In the genomic region with DNA sequence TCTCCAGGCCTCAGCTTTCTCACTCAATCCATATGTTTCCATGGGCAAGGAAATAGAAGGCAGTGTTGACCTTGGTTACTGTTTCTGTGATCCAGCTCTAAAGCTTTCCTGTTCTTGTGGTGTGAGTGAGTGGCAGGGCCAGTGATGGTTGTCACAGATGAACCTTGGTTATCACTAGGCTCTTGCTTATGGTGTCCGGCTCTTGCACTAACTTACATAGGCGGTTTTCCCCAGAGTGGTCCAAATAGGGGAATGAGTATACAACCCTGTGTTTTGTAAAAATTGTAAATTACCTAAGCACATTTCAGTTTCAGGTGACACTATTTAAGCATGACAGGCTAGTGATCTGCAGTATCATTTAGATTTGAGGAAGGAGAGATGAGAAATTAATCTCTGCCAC, we compare ENCODE assay signal across 23 cellular contexts. TPM values are rescaled to one million over a fixed set of nuclear protein-coding genes. Genes with fewer than 3 reads are reported as not detected.
DNase-seq lines count a peak whose midpoint lies in the region; ATAC-seq, FAIRE-seq and TF ChIP-seq lines count a peak whose summit lies in the region.
"Had no signal": no experiment of that assay in that cellular context is flagged by ENCODE, and none has a peak within 500 bp of the region (broad histone marks: within the 10 kb centered on the region; RNA-seq: fewer than 3 reads in every experiment).

No MANE protein-coding gene starts in this region.

- CTCF ChIA-PET in activated CD4-positive, alpha-beta T cell treated with anti-CD3 and anti-CD28 coated beads for 36 hours (lab: Charles Lee) = interaction anchor here (0.6 kb wide), 2 partner anchors 231 to 249 kb away, joined by 3 to 4 read pairs; no protein-coding TSS in a partner anchor
- CTCF ChIA-PET in activated CD4-positive, alpha-beta T cell treated with anti-CD3 and anti-CD28 coated beads, Interleukin-2, amount 10 ng/mL, durations not matched to agents 7 days and 5 days (lab: Charles Lee) = interaction anchor here (0.5 kb wide), 1 partner anchor 384 kb away, joined by 4 read pairs; no protein-coding TSS in a partner anchor

- no peak for FAIRE-seq in urothelium cell line (lab: Jason Lieb, UNC)
- FAIRE-seq: GM19239, HepG2 had no signal

- no peak overlapping the region for H3K27ac Mint-ChIP-seq in activated CD4-positive, alpha-beta T cell treated with anti-CD3 and anti-CD28 coated beads for 36 hours
- no peak overlapping the region for H3K27ac Mint-ChIP-seq in activated CD4-positive, alpha-beta T cell treated with anti-CD3 and anti-CD28 coated beads, Interleukin-2, amount 10 ng/mL, durations not matched to agents 7 days and 5 days
- no peak overlapping the region for H3K27ac Mint-ChIP-seq in stimulated activated naive CD8-positive, alpha-beta T cell treated with anti-CD3 and anti-CD28 coated beads, Interleukin-15, amount 100 ng/mL, for 72 hours
- H3K27ac Mint-ChIP-seq in neural crest cell (ENCODE audit: unreplicated experiment) = peak overlapping the region; percentile 57
- H3K27ac Mint-ChIP-seq: B cell; CD8-positive, alpha-beta T cell had no signal

- no peak for DNase-seq in activated CD4-positive, alpha-beta T cell treated with anti-CD3 and anti-CD28 coated beads for 36 hours
- DNase-seq in activated CD4-positive, alpha-beta T cell treated with anti-CD3 and anti-CD28 coated beads, Interleukin-2, amount 10 ng/mL, durations not matched to agents 7 days and 5 days = no peak
- no peak for DNase-seq in stimulated activated naive CD8-positive, alpha-beta T cell treated with anti-CD3 and anti-CD28 coated beads, Interleukin-15, amount 100 ng/mL, for 72 hours
- DNase-seq in stimulated activated naive CD8-positive, alpha-beta T cell treated with anti-CD3 and anti-CD28 coated beads, Interleukin-15, Interleukin-2, amounts not matched to agents 100 U/mL and 50 U/mL, for 24 hours = no peak
- no peak for DNase-seq in neural crest cell (ENCODE audit: low read depth, low spot score)
- no peak for DNase-seq in urothelium cell line (ENCODE audit: low spot score)
- no peak for DNase-seq in GF-D8 (lab: John Stamatoyannopoulos, UW)
- DNase-seq: Caco-2; CD8-positive, alpha-beta T cell; DMS 273 treated with DMSO at 0.1 percent for 48 hours; DMS79 treated with DMSO at 0.1 percent for 48 hours; NCI-H1092; NCI-H1417 treated with DMSO at 0.1 percent for 48 hours; NCI-H1694 treated with DMSO at 0.1 percent for 48 hours; NCI-H2081; NCI-H2227 treated with DMSO at 0.1 percent for 48 hours; NCI-H526 treated with DMSO at 0.1 percent for 48 hours; PC-9; SHP77 had no signal

- peaks cover 37% of the 10 kb centered on the region for H3K36me3 Mint-ChIP-seq in activated CD4-positive, alpha-beta T cell treated with anti-CD3 and anti-CD28 coated beads for 36 hours (ENCODE audit: low read depth)
- H3K36me3 Mint-ChIP-seq in activated CD4-positive, alpha-beta T cell treated with anti-CD3 and anti-CD28 coated beads, Interleukin-2, amount 10 ng/mL, durations not matched to agents 7 days and 5 days (ENCODE audit: low read depth) = peaks cover 56% of the 10 kb centered on the region
- H3K36me3 Mint-ChIP-seq in neural crest cell (ENCODE audit: low read depth) = peaks cover 31% of the 10 kb centered on the region

- POLR2A ChIA-PET in activated CD4-positive, alpha-beta T cell treated with anti-CD3 and anti-CD28 coated beads for 36 hours (lab: Charles Lee) = no interaction called here
- POLR2A ChIA-PET in activated CD4-positive, alpha-beta T cell treated with anti-CD3 and anti-CD28 coated beads, Interleukin-2, amount 10 ng/mL, durations not matched to agents 7 days and 5 days (lab: Charles Lee) = no interaction called here

- intact Hi-C loops in activated CD4-positive, alpha-beta T cell treated with anti-CD3 and anti-CD28 coated beads for 36 hours (cut with DNase I, micrococcal nuclease) = no loop called here

- no peaks in the 10 kb centered on the region for H3K27me3 Mint-ChIP-seq in activated CD4-positive, alpha-beta T cell treated with anti-CD3 and anti-CD28 coated beads for 36 hours
- H3K27me3 Mint-ChIP-seq in activated CD4-positive, alpha-beta T cell treated with anti-CD3 and anti-CD28 coated beads, Interleukin-2, amount 10 ng/mL, durations not matched to agents 7 days and 5 days = no peaks in the 10 kb centered on the region
- H3K27me3 Mint-ChIP-seq in stimulated activated naive CD8-positive, alpha-beta T cell treated with anti-CD3 and anti-CD28 coated beads, Interleukin-15, amount 100 ng/mL, for 72 hours = no peaks in the 10 kb centered on the region
- H3K27me3 Mint-ChIP-seq in neural crest cell (ENCODE audit: low read depth) = no peaks in the 10 kb centered on the region
- H3K27me3 Mint-ChIP-seq: B cell had no signal

- no peak for TF ChIP-seq CTCF in neural crest cell (conservative IDR thresholded peaks at IDR 0.05)

- H3K4me3 Mint-ChIP-seq in activated CD4-positive, alpha-beta T cell treated with anti-CD3 and anti-CD28 coated beads for 36 hours = no peak overlapping the region
- no peak overlapping the region for H3K4me3 Mint-ChIP-seq in activated CD4-positive, alpha-beta T cell treated with anti-CD3 and anti-CD28 coated beads, Interleukin-2, amount 10 ng/mL, durations not matched to agents 7 days and 5 days
- H3K4me3 Mint-ChIP-seq in stimulated activated naive CD8-positive, alpha-beta T cell treated with anti-CD3 and anti-CD28 coated beads, Interleukin-15, amount 100 ng/mL, for 72 hours = no peak overlapping the region
- H3K4me3 Mint-ChIP-seq in neural crest cell = no peak overlapping the region
- H3K4me3 Mint-ChIP-seq: B cell; CD8-positive, alpha-beta T cell had no signal

- ATAC-seq in activated CD4-positive, alpha-beta T cell treated with anti-CD3 and anti-CD28 coated beads for 36 hours = peak; percentile 44
- ATAC-seq in stimulated activated naive CD8-positive, alpha-beta T cell treated with anti-CD3 and anti-CD28 coated beads, Interleukin-15, amount 100 ng/mL, for 72 hours = peak; percentile 45
- ATAC-seq in stimulated activated naive CD8-positive, alpha-beta T cell treated with anti-CD3 and anti-CD28 coated beads, Interleukin-15, Interleukin-2, amounts not matched to agents 100 U/mL and 50 U/mL, for 24 hours = no peak
- ATAC-seq: CD8-positive, alpha-beta T cell; HCT116; HepG2 had no signal

- peaks cover 16% of the 10 kb centered on the region for H3K4me1 Mint-ChIP-seq in activated CD4-positive, alpha-beta T cell treated with anti-CD3 and anti-CD28 coated beads for 36 hours
- H3K4me1 Mint-ChIP-seq in activated CD4-positive, alpha-beta T cell treated with anti-CD3 and anti-CD28 coated beads, Interleukin-2, amount 10 ng/mL, durations not matched to agents 7 days and 5 days = peaks cover 25% of the 10 kb centered on the region
- H3K4me1 Mint-ChIP-seq in stimulated activated naive CD8-positive, alpha-beta T cell treated with anti-CD3 and anti-CD28 coated beads, Interleukin-15, amount 100 ng/mL, for 72 hours = peaks cover 2% of the 10 kb centered on the region
- H3K4me1 Mint-ChIP-seq in neural crest cell = peaks cover 27% of the 10 kb centered on the region

- no peaks in the 10 kb centered on the region for H3K9me3 Mint-ChIP-seq in activated CD4-positive, alpha-beta T cell treated with anti-CD3 and anti-CD28 coated beads for 36 hours (ENCODE audit: low read depth)
- no peaks in the 10 kb centered on the region for H3K9me3 Mint-ChIP-seq in activated CD4-positive, alpha-beta T cell treated with anti-CD3 and anti-CD28 coated beads, Interleukin-2, amount 10 ng/mL, durations not matched to agents 7 days and 5 days
- no peaks in the 10 kb centered on the region for H3K9me3 Mint-ChIP-seq in stimulated activated naive CD8-positive, alpha-beta T cell treated with anti-CD3 and anti-CD28 coated beads, Interleukin-15, amount 100 ng/mL, for 72 hours
- H3K9me3 Mint-ChIP-seq in neural crest cell = no peaks in the 10 kb centered on the region
- H3K9me3 Mint-ChIP-seq: CD8-positive, alpha-beta T cell had no signal

RNA-seq across cellular contexts. Expression of a gene that starts 6.8 kb away (rescaled TPM):
- 10 to 100 TPM; 10.3 to 15.1 TPM for total RNA-seq in activated CD4-positive, alpha-beta T cell treated with anti-CD3 and anti-CD28 coated beads for 36 hours
- total RNA-seq in activated CD4-positive, alpha-beta T cell treated with anti-CD3 and anti-CD28 coated beads, Interleukin-2, amount 10 ng/mL, durations not matched to agents 7 days and 5 days = 10 to 100 TPM; 21.8 to 27.7 TPM
- total RNA-seq in neural crest cell = 29.6 and 31.6 TPM in 2 replicates

RNA-seq across cellular contexts. Expression of a gene that starts 7.6 kb away (rescaled TPM):
- 100 to 1,000 TPM; 335 to 340 TPM for total RNA-seq in activated CD4-positive, alpha-beta T cell treated with anti-CD3 and anti-CD28 coated beads for 36 hours
- total RNA-seq in activated CD4-positive, alpha-beta T cell treated with anti-CD3 and anti-CD28 coated beads, Interleukin-2, amount 10 ng/mL, durations not matched to agents 7 days and 5 days = 100 to 1,000 TPM; 398 to 443 TPM
- total RNA-seq in neural crest cell = 425 and 453 TPM in 2 replicates

RNA-seq across cellular contexts. Expression of a gene that starts 18.1 kb away (rescaled TPM):
- total RNA-seq in activated CD4-positive, alpha-beta T cell treated with anti-CD3 and anti-CD28 coated beads for 36 hours = 10 to 100 TPM; 18.9 to 25.3 TPM
- total RNA-seq in activated CD4-positive, alpha-beta T cell treated with anti-CD3 and anti-CD28 coated beads, Interleukin-2, amount 10 ng/mL, durations not matched to agents 7 days and 5 days = 10 to 100 TPM; 33.0 to 35.7 TPM
- 28.7 and 32.3 TPM in 2 replicates for total RNA-seq in neural crest cell

RNA-seq across cellular contexts. Expression of a gene that starts 18.3 kb away (rescaled TPM):
- total RNA-seq in activated CD4-positive, alpha-beta T cell treated with anti-CD3 and anti-CD28 coated beads for 36 hours = 10 to 100 TPM; 51.3 to 65.5 TPM
- 10 to 100 TPM; 42.9 to 51.3 TPM for total RNA-seq in activated CD4-positive, alpha-beta T cell treated with anti-CD3 and anti-CD28 coated beads, Interleukin-2, amount 10 ng/mL, durations not matched to agents 7 days and 5 days
- 25.1 and 29.0 TPM in 2 replicates for total RNA-seq in neural crest cell

RNA-seq across cellular contexts. Expression of a gene that starts 34.0 kb away (rescaled TPM):
- total RNA-seq in activated CD4-positive, alpha-beta T cell treated with anti-CD3 and anti-CD28 coated beads for 36 hours = 10 to 100 TPM; 18.4 to 20.2 TPM
- total RNA-seq in activated CD4-positive, alpha-beta T cell treated with anti-CD3 and anti-CD28 coated beads, Interleukin-2, amount 10 ng/mL, durations not matched to agents 7 days and 5 days = 10 to 100 TPM; 25.7 to 27.3 TPM
- total RNA-seq in neural crest cell = 46.1 and 54.0 TPM in 2 replicates
